In the genomic region with DNA sequence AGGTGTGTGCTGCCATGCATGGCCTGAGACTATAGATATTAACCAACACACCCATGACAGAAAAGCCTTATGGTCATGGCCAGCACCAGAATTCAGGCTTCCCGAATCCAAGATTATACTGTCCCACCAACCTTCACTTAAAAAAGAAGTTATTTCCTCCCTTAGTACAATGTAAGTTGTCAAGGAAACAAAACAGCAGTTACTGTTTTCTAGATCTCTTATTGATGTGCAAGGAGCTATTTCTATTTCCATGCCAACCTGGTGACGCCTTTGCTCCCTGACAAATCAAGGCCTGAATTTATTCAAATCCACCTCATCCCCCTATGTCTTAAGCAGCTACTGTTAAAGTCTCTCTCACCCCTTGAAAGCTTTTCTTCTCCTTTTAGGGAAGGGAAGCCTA, we compare ENCODE assay signal across 25 cellular contexts.
"Had no signal": no experiment of that assay in that cellular context is flagged by ENCODE, and none has a peak within 500 bp of the region (broad histone marks: within the 10 kb centered on the region; RNA-seq: fewer than 3 reads in every experiment).

No MANE protein-coding gene starts in this region.

- H3K9me3 ChIP-seq: esophagus squamous epithelium, gastroesophageal sphincter, neutrophil, psoas muscle, spleen, thoracic aorta had no signal

- H2AFZ ChIP-seq: hepatocyte had no signal

- DNase-seq: dorsolateral prefrontal cortex; effector memory CD4-positive, alpha-beta T cell; esophagus squamous epithelium; foreskin fibroblast; kidney; left cardiac atrium; left ventricle myocardium superior; mesenchymal stem cell; midbrain; psoas muscle; spleen; stimulated activated CD4-positive, alpha-beta T cell treated with anti-CD3 and anti-CD28 coated beads, Interleukin-2, amount 100 ng/mL, for 24 hours; stimulated activated CD4-positive, alpha-beta T cell treated with anti-CD3 and anti-CD28 coated beads, Interleukin-4, amount 100 ng/mL, for 4 hours; stimulated activated naive B cell treated with anti-CD40 and anti-IgM and Interleukin-4, amounts not matched to agents 10 μg/mL and 1 μg/mL and 100 μg/mL, for 72 hours; stimulated activated naive CD8-positive, alpha-beta T cell treated with anti-CD3 and anti-CD28 coated beads, Interleukin-15, amount 100 ng/mL, for 72 hours; substantia nigra had no signal

- H3K4me1 ChIP-seq: gastroesophageal sphincter had no signal

- H3K27ac ChIP-seq: coronary artery, esophagus squamous epithelium, gastroesophageal sphincter, hepatocyte, neutrophil, psoas muscle, thoracic aorta had no signal

- H3K9me3 Mint-ChIP-seq: natural killer cell treated with Interleukin-12 subunit alpha and Interleukin-12 subunit beta and Interleukin-15 and Interleukin-18, amount 100 ng/mL, for 72 hours; stimulated activated naive B cell treated with anti-CD40 and anti-IgM and Interleukin-4, amounts not matched to agents 10 μg/mL and 1 μg/mL and 100 μg/mL, for 72 hours; stimulated activated naive CD8-positive, alpha-beta T cell treated with anti-CD3 and anti-CD28 coated beads, Interleukin-15, amount 100 ng/mL, for 72 hours; type B pancreatic cell had no signal

- ATAC-seq: gastroesophageal sphincter; left ventricle myocardium superior; natural killer cell treated with Interleukin-12 subunit alpha and Interleukin-12 subunit beta and Interleukin-15 and Interleukin-18, amount 100 ng/mL, for 72 hours; sciatic nerve; stimulated activated naive B cell treated with anti-CD40 and anti-IgM and Interleukin-4, amounts not matched to agents 10 μg/mL and 1 μg/mL and 100 μg/mL, for 72 hours; stimulated activated naive CD8-positive, alpha-beta T cell treated with anti-CD3 and anti-CD28 coated beads, Interleukin-15, amount 100 ng/mL, for 72 hours had no signal

- H3K36me3 Mint-ChIP-seq: natural killer cell treated with Interleukin-12 subunit alpha and Interleukin-12 subunit beta and Interleukin-15 and Interleukin-18, amount 100 ng/mL, for 72 hours; stimulated activated naive B cell treated with anti-CD40 and anti-IgM and Interleukin-4, amounts not matched to agents 10 μg/mL and 1 μg/mL and 100 μg/mL, for 72 hours had no signal

- H3K27me3 ChIP-seq: dorsolateral prefrontal cortex, esophagus squamous epithelium, gastroesophageal sphincter, hepatocyte, neutrophil, spleen had no signal

- H3K27ac Mint-ChIP-seq: natural killer cell treated with Interleukin-12 subunit alpha and Interleukin-12 subunit beta and Interleukin-15 and Interleukin-18, amount 100 ng/mL, for 72 hours; stimulated activated naive B cell treated with anti-CD40 and anti-IgM and Interleukin-4, amounts not matched to agents 10 μg/mL and 1 μg/mL and 100 μg/mL, for 72 hours; stimulated activated naive CD8-positive, alpha-beta T cell treated with anti-CD3 and anti-CD28 coated beads, Interleukin-15, amount 100 ng/mL, for 72 hours; type B pancreatic cell had no signal

- H3K4me3 Mint-ChIP-seq: natural killer cell treated with Interleukin-12 subunit alpha and Interleukin-12 subunit beta and Interleukin-15 and Interleukin-18, amount 100 ng/mL, for 72 hours; stimulated activated naive B cell treated with anti-CD40 and anti-IgM and Interleukin-4, amounts not matched to agents 10 μg/mL and 1 μg/mL and 100 μg/mL, for 72 hours; stimulated activated naive CD8-positive, alpha-beta T cell treated with anti-CD3 and anti-CD28 coated beads, Interleukin-15, amount 100 ng/mL, for 72 hours; type B pancreatic cell had no signal

- H3K36me3 ChIP-seq: esophagus squamous epithelium, gastroesophageal sphincter, neutrophil, spleen, thoracic aorta had no signal

- H3K4me1 Mint-ChIP-seq: stimulated activated naive B cell treated with anti-CD40 and anti-IgM and Interleukin-4, amounts not matched to agents 10 μg/mL and 1 μg/mL and 100 μg/mL, for 72 hours; stimulated activated naive CD8-positive, alpha-beta T cell treated with anti-CD3 and anti-CD28 coated beads, Interleukin-15, amount 100 ng/mL, for 72 hours had no signal

- H3K79me2 ChIP-seq: hepatocyte had no signal

- H3K4me3 ChIP-seq: coronary artery, dorsolateral prefrontal cortex, esophagus squamous epithelium, gastroesophageal sphincter, hepatocyte, lung, psoas muscle, spleen, thoracic aorta had no signal

- H3K4me2 ChIP-seq: hepatocyte had no signal

- H3K27me3 Mint-ChIP-seq: natural killer cell treated with Interleukin-12 subunit alpha and Interleukin-12 subunit beta and Interleukin-15 and Interleukin-18, amount 100 ng/mL, for 72 hours; stimulated activated naive B cell treated with anti-CD40 and anti-IgM and Interleukin-4, amounts not matched to agents 10 μg/mL and 1 μg/mL and 100 μg/mL, for 72 hours; stimulated activated naive CD8-positive, alpha-beta T cell treated with anti-CD3 and anti-CD28 coated beads, Interleukin-15, amount 100 ng/mL, for 72 hours; type B pancreatic cell had no signal
